ENCODE assay signal across 11 cellular contexts in genomic region chr1:230858918-230859819, GRCh38. TPM values are rescaled to one million over a fixed set of nuclear protein-coding genes. Genes with fewer than 3 reads are reported as not detected.
DNase-seq lines count a peak whose midpoint lies in the region; ATAC-seq and TF ChIP-seq lines count a peak whose summit lies in the region.
"Had no signal": no experiment of that assay in that cellular context is flagged by ENCODE, and none has a peak within 500 bp of the region (broad histone marks: within the 10 kb centered on the region; RNA-seq: fewer than 3 reads in every experiment).

No MANE protein-coding gene starts in this region.

- 55 to 64% (median 59%) methylated on average over 12 of the region's 12 CpGs for WGBS in heart left ventricle, 4 donors
- WGBS in esophagus muscularis mucosa = 79% methylated on average over 12 of the region's 12 CpGs

- no peaks in the 10 kb centered on the region for H3K9me2 ChIP-seq in PC-3 (replicated peaks; ENCODE audit: low read length)

- H3K4me3 Mint-ChIP-seq in osteocyte (ENCODE audit: unreplicated experiment) = peak overlapping the region; percentile 12
- no peak overlapping the region for H3K4me3 Mint-ChIP-seq in activated CD4-positive, alpha-beta T cell treated with anti-CD3 and anti-CD28 coated beads for 36 hours
- H3K4me3 Mint-ChIP-seq: activated B cell treated with CpG ODN at 0.5 μM for 24 hours, B cell had no signal

- TF ChIP-seq EP300 in esophagus muscularis mucosa (IDR thresholded peaks at IDR 0.05) = no peak

- H3K9ac ChIP-seq in PC-3 (ENCODE audit: low read length) = no peak overlapping the region

- H3K9me3 Mint-ChIP-seq in osteocyte (ENCODE audit: unreplicated experiment) = peaks cover 4% of the 10 kb centered on the region
- H3K9me3 Mint-ChIP-seq in activated CD4-positive, alpha-beta T cell treated with anti-CD3 and anti-CD28 coated beads for 36 hours (ENCODE audit: low read depth) = no peaks in the 10 kb centered on the region
- H3K9me3 Mint-ChIP-seq: activated B cell treated with CpG ODN at 0.5 μM for 24 hours had no signal

- H3K4me1 Mint-ChIP-seq in osteocyte (ENCODE audit: unreplicated experiment) = peaks cover 98% of the 10 kb centered on the region
- H3K4me1 Mint-ChIP-seq in activated CD4-positive, alpha-beta T cell treated with anti-CD3 and anti-CD28 coated beads for 36 hours = peaks cover 16% of the 10 kb centered on the region

- H3K36me3 Mint-ChIP-seq in osteocyte (ENCODE audit: unreplicated experiment) = peaks cover 49% of the 10 kb centered on the region
- no peaks in the 10 kb centered on the region for H3K36me3 Mint-ChIP-seq in activated CD4-positive, alpha-beta T cell treated with anti-CD3 and anti-CD28 coated beads for 36 hours (ENCODE audit: low read depth)

- H3K4me3 ChIP-seq in BJ (ENCODE audit: low read depth, low read length) (no peak overlapping the region), heart left ventricle (no peak overlapping the region), esophagus muscularis mucosa (no peak overlapping the region), PC-3 (ENCODE audit: low read length) (no peak overlapping the region)

- peak overlapping the region; percentile 86 for H3K27ac ChIP-seq in angular gyrus (ENCODE audit: low read depth, low read length)
- peak overlapping the region in 9 of 12 donors; percentile 6 to 64 (median 28) for H3K27ac ChIP-seq in heart left ventricle
- H3K27ac ChIP-seq in esophagus muscularis mucosa (replicated peaks in 1 of 4) = peak overlapping the region in 2 of 4 donors; percentile 46 to 53
- H3K27ac ChIP-seq in PC-3 (ENCODE audit: low read length) = no peak overlapping the region

- peaks cover 57% of the 10 kb centered on the region for H3K79me2 ChIP-seq in PC-3 (ENCODE audit: low read length)

- H3K9me3 ChIP-seq in heart left ventricle = no peaks in the 10 kb centered on the region
- no peaks in the 10 kb centered on the region for H3K9me3 ChIP-seq in esophagus muscularis mucosa
- H3K9me3 ChIP-seq in PC-3 (ENCODE audit: low read length) = no peaks in the 10 kb centered on the region

- peaks cover 0 to 94% (median 58%) of the 10 kb centered on the region in 12 donors for H3K4me1 ChIP-seq in heart left ventricle
- H3K4me1 ChIP-seq in esophagus muscularis mucosa = peaks cover 63 to 90% (median 69%) of the 10 kb centered on the region in 4 donors
- peaks cover 14% of the 10 kb centered on the region for H3K4me1 ChIP-seq in PC-3 (ENCODE audit: insufficient read depth, low read length)

- no peaks in the 10 kb centered on the region for H3F3A ChIP-seq in PC-3 (ENCODE audit: low read length, unreplicated experiment)

- no TSS peak for BruUV-seq in PC-3 (replicated peaks; lab: Mats Ljungman, UMichigan)

- DNase-seq in BJ (ENCODE audit: low read depth) = peak; percentile 77
- DNase-seq in heart left ventricle = peak in 1 of 5 donors; percentile 52
- DNase-seq in osteocyte (ENCODE audit: extremely low spot score, unreplicated experiment) = peak; percentile 89
- DNase-seq in esophagus muscularis mucosa (ENCODE audit: extremely low spot score) = no peak
- no peak for DNase-seq in PC-3
- DNase-seq in activated CD4-positive, alpha-beta T cell treated with anti-CD3 and anti-CD28 coated beads for 36 hours = no peak
- DNase-seq: activated B cell treated with CpG ODN at 0.5 μM for 24 hours, OCI-M1 had no signal

- H3K4me2 ChIP-seq in PC-3 (ENCODE audit: low read length) = no peak overlapping the region

- H3K36me3 ChIP-seq in BJ (ENCODE audit: control insufficient read depth, insufficient read depth, low read length) = peaks cover 9% of the 10 kb centered on the region
- H3K36me3 ChIP-seq in heart left ventricle = peaks cover 0 to 17% (median 9%) of the 10 kb centered on the region in 9 donors
- H3K36me3 ChIP-seq in esophagus muscularis mucosa = peaks cover 5 to 16% (median 12%) of the 10 kb centered on the region in 4 donors
- peaks cover 10% of the 10 kb centered on the region for H3K36me3 ChIP-seq in PC-3 (ENCODE audit: low read depth, low read length)

- no peak overlapping the region for H2AFZ ChIP-seq in PC-3 (ENCODE audit: low read length)

- peak overlapping the region; percentile 97 for H3K27ac Mint-ChIP-seq in osteocyte (ENCODE audit: unreplicated experiment)
- H3K27ac Mint-ChIP-seq in activated CD4-positive, alpha-beta T cell treated with anti-CD3 and anti-CD28 coated beads for 36 hours = no peak overlapping the region
- H3K27ac Mint-ChIP-seq: activated B cell treated with CpG ODN at 0.5 μM for 24 hours, B cell had no signal

- peak; percentile 27 to 44 (median 34) for ATAC-seq in heart left ventricle
- no peak for ATAC-seq in HG03135 (IDR thresholded peaks at IDR 0.05; ENCODE audit: unreplicated experiment)
- no peak for ATAC-seq in PC-3
- no peak for ATAC-seq in activated CD4-positive, alpha-beta T cell treated with anti-CD3 and anti-CD28 coated beads for 36 hours

- no peak for TF ChIP-seq POLR2A in heart left ventricle (IDR thresholded peaks at IDR 0.05)
- no peak for TF ChIP-seq POLR2A in esophagus muscularis mucosa (IDR thresholded peaks at IDR 0.05; ENCODE audit: low read depth)

- no peaks in the 10 kb centered on the region for H3K27me3 ChIP-seq in BJ (ENCODE audit: control insufficient read depth, insufficient read depth, low read length)
- H3K27me3 ChIP-seq in heart left ventricle = no peaks in the 10 kb centered on the region
- H3K27me3 ChIP-seq in esophagus muscularis mucosa = no peaks in the 10 kb centered on the region
- no peaks in the 10 kb centered on the region for H3K27me3 ChIP-seq in PC-3 (ENCODE audit: low read length)

- POLR2A ChIA-PET in BJ (lab: Charles Lee) (interaction anchor here (0.5 to 1.1 kb wide), 5 partner anchors 8 to 280 kb away, joined by 3 to 8 read pairs (median 4); partner anchors contain the start of gene C1orf198), PC-3 (lab: Charles Lee; ENCODE audit: unreplicated experiment) (no interaction called here)
- POLR2A ChIA-PET in activated CD4-positive, alpha-beta T cell treated with anti-CD3 and anti-CD28 coated beads for 36 hours (lab: Charles Lee) = no interaction called here

- no peaks in the 10 kb centered on the region for H4K20me1 ChIP-seq in PC-3 (ENCODE audit: low read length)

- H3K27me3 Mint-ChIP-seq in osteocyte (ENCODE audit: unreplicated experiment) = no peaks in the 10 kb centered on the region
- H3K27me3 Mint-ChIP-seq in activated CD4-positive, alpha-beta T cell treated with anti-CD3 and anti-CD28 coated beads for 36 hours = no peaks in the 10 kb centered on the region
- H3K27me3 Mint-ChIP-seq: activated B cell treated with CpG ODN at 0.5 μM for 24 hours, B cell had no signal

- CTCF ChIA-PET in BJ (lab: Yijun Ruan, JAX) (interaction anchor here (0.9 to 1.1 kb wide), 5 partner anchors 9 to 65 kb away, joined by 3 to 4 read pairs (median 3); partner anchors contain the start of gene C1orf198), PC-3 (lab: Charles Lee) (no interaction called here)
- CTCF ChIA-PET in activated CD4-positive, alpha-beta T cell treated with anti-CD3 and anti-CD28 coated beads for 36 hours (lab: Charles Lee) = no interaction called here

- TF ChIP-seq CTCF in BJ (IDR thresholded peaks at IDR 0.05; ENCODE audit: insufficient read depth, low read depth, low read length) (no peak), heart left ventricle (IDR thresholded peaks at IDR 0.05) (no peak), osteocyte (IDR thresholded peaks at IDR 0.05) (no peak), esophagus muscularis mucosa (IDR thresholded peaks at IDR 0.05) (no peak), PC-3 (conservative IDR thresholded peaks at IDR 0.05; ENCODE audit: low read depth, low read length) (no peak)

- intact Hi-C loops in heart left ventricle (cut with DNase I) = no loop called here
- intact Hi-C loops in esophagus muscularis mucosa (cut with DNase I) = no loop called here
- intact Hi-C loops in PC-3 (cut with micrococcal nuclease) = no loop called here
- intact Hi-C loops in activated CD4-positive, alpha-beta T cell treated with anti-CD3 and anti-CD28 coated beads for 36 hours (cut with DNase I, micrococcal nuclease) = no loop called here

RNA-seq across cellular contexts. Expression of gene C1orf198, which starts 9.2 kb away (rescaled TPM):
- polyA plus RNA-seq in BJ (2011; rRNA removed) (186 and 195 TPM in 2 replicates), heart left ventricle (10 to 100 TPM; 23.1 to 72.8 TPM)
- 174 and 209 TPM in 2 replicates for polyA minus RNA-seq in BJ (2011; rRNA and poly(A)+ RNA removed)
- total RNA-seq in heart left ventricle (100 to 1,000 TPM in 1 of 9 donors, 10 to 100 TPM in 8; 29.7 to 145 (median 63.8) TPM), osteocyte (274 and 281 TPM in 2 replicates), esophagus muscularis mucosa (100 to 1,000 TPM in 3 of 4 donors, 10 to 100 TPM in 1; 95.6 to 214 (median 140) TPM), PC-3 (2014; rRNA removed) (24.5 and 24.8 TPM in 2 replicates)
- 1 to 10 TPM; 5.8 to 6.9 TPM for total RNA-seq in activated CD4-positive, alpha-beta T cell treated with anti-CD3 and anti-CD28 coated beads for 36 hours

Comparison
In these comparisons a context has a peak if more than half of its experiments do, and no peak if none do; other contexts are left out.
1. DNase-seq: peak in BJ (single experiment) and osteocyte (single experiment); none in esophagus muscularis mucosa (single experiment), PC-3 (single experiment) and activated CD4-positive, alpha-beta T cell treated with anti-CD3 and anti-CD28 coated beads for 36 hours (single experiment).
2. ATAC-seq: peak in heart left ventricle (4 of 4); none in HG03135 (single experiment), PC-3 (single experiment) and activated CD4-positive, alpha-beta T cell treated with anti-CD3 and anti-CD28 coated beads for 36 hours (single experiment).